ENCODE assay signal across 8 cellular contexts in genomic region chr9:111599092-111599947, GRCh38. TPM values are rescaled to one million over a fixed set of nuclear protein-coding genes. Genes with fewer than 3 reads are reported as not detected.
A peak's percentile ranks its signal among the peaks of the same experiment; 100 is the strongest.
DNase-seq lines count a peak whose midpoint lies in the region; ATAC-seq, FAIRE-seq and TF ChIP-seq lines count a peak whose summit lies in the region.

Gene PTGR1 (minus strand): TSS chr9:111599647. CDS start chr9:111597422, 2,225 bp downstream.

- no peak within 1 kb of the TSS for H3K4ac ChIP-seq in trophoblast cell (ENCODE audit: low read depth, low read length)

- FAIRE-seq in GM12878 (lab: Jason Lieb, UNC) = no peak

- peak within 1 kb of the TSS; percentile 93 for H3K4me2 ChIP-seq in GM12878 (ENCODE audit: control insufficient read depth, insufficient read depth)
- peak within 1 kb of the TSS; percentile 90 for H3K4me2 ChIP-seq in trophoblast cell (ENCODE audit: low read length)

- H3K79me1 ChIP-seq in trophoblast cell (ENCODE audit: low read length) = peaks cover 2% of the 10 kb centered on the region

- H2BK12ac ChIP-seq in trophoblast cell (ENCODE audit: low read length) = no peak within 1 kb of the TSS

- DNase-seq in DMS 273 (lab: John Stamatoyannopoulos, UW; ENCODE audit: unreplicated experiment) = peak; percentile 86
- DNase-seq in RPMI7951 (ENCODE audit: low read depth) = peak; percentile 90
- no peak for DNase-seq in GM12878 (ENCODE audit: low read depth, low spot score)
- peak; percentile 89 to 95 (median 94) for DNase-seq in right cardiac atrium
- DNase-seq in trophoblast cell = peak; percentile 55 to 78

- H3K14ac ChIP-seq in trophoblast cell (ENCODE audit: low read length) = peak within 1 kb of the TSS; percentile 17

- BruUV-seq in GM12878 (replicated peaks; lab: Mats Ljungman, UMichigan) = no TSS peak

- H3K4me1 ChIP-seq in GM12878 (ENCODE audit: control insufficient read depth, insufficient read depth, low read length) (no peaks in the 10 kb centered on the region), right cardiac atrium (ENCODE audit: control insufficient read depth, insufficient read depth, low read length) (no peaks in the 10 kb centered on the region), trophoblast cell (ENCODE audit: control insufficient read depth in 1 of 2, insufficient read depth in 2 of 2, low read length in 2 of 2) (peaks cover 0 to 4% of the 10 kb centered on the region in 2 experiments)

- in situ Hi-C loops in GM12878 (cut with MboI) = no loop called here

- no peaks in the 10 kb centered on the region for H3K9me3 ChIP-seq in GM12878 (replicated peaks; ENCODE audit: control insufficient read depth, insufficient read depth, low read length)
- no peaks in the 10 kb centered on the region for H3K9me3 ChIP-seq in right cardiac atrium (ENCODE audit: control insufficient read depth, low read length)
- H3K9me3 ChIP-seq in trophoblast cell (ENCODE audit: insufficient read depth, low read depth, low read length) = no peaks in the 10 kb centered on the region

- H2AFZ ChIP-seq in GM12878 (ENCODE audit: control insufficient read depth, low read depth, low read length) (peak within 1 kb of the TSS; percentile 71), trophoblast cell (ENCODE audit: insufficient read depth, low read length, poor library complexity) (peak within 1 kb of the TSS; percentile 84)

- H4K20me1 ChIP-seq in GM12878 (ENCODE audit: control insufficient read depth, insufficient read depth) = no peaks in the 10 kb centered on the region; the same call in 1 of the 2 replicates

- H3K79me2 ChIP-seq in GM12878 (ENCODE audit: control insufficient read depth, insufficient read depth, low read length) (no peaks in the 10 kb centered on the region), trophoblast cell (ENCODE audit: control insufficient read depth, insufficient read depth, low read length, poor library complexity) (no peaks in the 10 kb centered on the region)

- ATAC-seq in HG02798 (IDR thresholded peaks at IDR 0.05; ENCODE audit: poor library complexity, unreplicated experiment) (peak; percentile 42), GM12878 (no peak; the same call in 2 of the 3 replicates), right cardiac atrium (peak; percentile 92 to 94), HG03457 (IDR thresholded peaks at IDR 0.05; ENCODE audit: unreplicated experiment) (no peak), GM18520 (IDR thresholded peaks at IDR 0.05; ENCODE audit: unreplicated experiment) (no peak)

- RAD21 ChIA-PET in GM12878 (lab: Charles Lee; ENCODE audit: unreplicated experiment) = no interaction called here

- H4K91ac ChIP-seq in trophoblast cell (ENCODE audit: low read depth, low read length) = peak within 1 kb of the TSS; percentile 39

- H2BK5ac ChIP-seq in trophoblast cell (ENCODE audit: low read depth, low read length, poor library complexity) = no peak within 1 kb of the TSS

- H3K23ac ChIP-seq in trophoblast cell (ENCODE audit: low read length) = no peak within 1 kb of the TSS

- CTCF ChIA-PET in GM12878 (lab: Yijun Ruan, JAX) = interaction anchor here (1.0 to 3.5 kb wide), 7 partner anchors 13 to 476 kb away, joined by 3 to 28 read pairs (median 4); no protein-coding TSS in a partner anchor

- H3K9ac ChIP-seq in GM12878 (ENCODE audit: control insufficient read depth, insufficient read depth, low read length) = peak within 1 kb of the TSS; percentile 29; the same call in 1 of the 2 replicates
- H3K9ac ChIP-seq in trophoblast cell (ENCODE audit: low read length) = no peak within 1 kb of the TSS

- 27% methylated on average over 52 of the region's 64 CpGs for WGBS in GM12878 (ENCODE audit: insufficient coverage, insufficient replicate concordance, low lambda C conversion rate, missing lambda C conversion rate)
- under 1% methylated on average over 64 of the region's 64 CpGs for WGBS in right cardiac atrium
- WGBS in trophoblast cell (ENCODE audit: extremely low coverage, insufficient coverage, insufficient read length) = no CpG with 5 or more reads among the region's 64 CpGs

- H4K12ac ChIP-seq in trophoblast cell (ENCODE audit: low read depth, low read length) = peak within 1 kb of the TSS; percentile 35

- no peak within 1 kb of the TSS for H3K18ac ChIP-seq in trophoblast cell (ENCODE audit: low read length)

- no peak for TF ChIP-seq CTCF in GM12878 (IDR thresholded peaks at IDR 0.05 in 2 of 3, conservative IDR thresholded peaks at IDR 0.05 in 1 of 3; ENCODE audit: control insufficient read depth in 2 of 3, extremely low read depth in 1 of 3, insufficient read depth in 1 of 3, low read depth in 3 of 3, low read length in 3 of 3)

- SMC1A ChIA-PET in GM12878 (lab: Charles Lee; ENCODE audit: uncharacterized antibody, unreplicated experiment) = interaction anchor here (0.9 to 1.3 kb wide), 2 partner anchors 22 to 473 kb away, joined by 3 to 7 read pairs; no protein-coding TSS in a partner anchor

- H3K27ac ChIP-seq in GM12878 (ENCODE audit: control insufficient read depth, insufficient read depth) (no peak within 1 kb of the TSS), right cardiac atrium (ENCODE audit: low read length) (peak within 1 kb of the TSS; percentile 80), trophoblast cell (ENCODE audit: low read depth, low read length) (no peak within 1 kb of the TSS)

- peak within 1 kb of the TSS; percentile 46 for H4K8ac ChIP-seq in trophoblast cell (ENCODE audit: low read depth, low read length)

- no peak for TF ChIP-seq RAD21 in GM12878 (IDR thresholded peaks at IDR 0.05; ENCODE audit: insufficient read depth, low read depth, low read length)

- no peak for TF ChIP-seq POLR2A in GM12878 (IDR thresholded peaks at IDR 0.05; ENCODE audit: low read depth, low read length)

- peak within 1 kb of the TSS; percentile 64 for H2BK120ac ChIP-seq in trophoblast cell (ENCODE audit: insufficient read depth, low read length, poor library complexity)

- H3K36me3 ChIP-seq in GM12878 (ENCODE audit: control insufficient read depth in 2 of 2, insufficient read depth in 2 of 2, low read length in 1 of 2) (no peaks in the 10 kb centered on the region), trophoblast cell (ENCODE audit: control insufficient read depth in 1 of 2, insufficient read depth in 2 of 2, low read length in 2 of 2) (peaks cover 0 to 9% of the 10 kb centered on the region in 2 experiments)

- POLR2A ChIA-PET in GM12878 (lab: Charles Lee) = interaction anchor here (1.4 kb wide), 1 partner anchor 144 kb away, joined by 3 read pairs; no protein-coding TSS in a partner anchor

- H2AK5ac ChIP-seq in trophoblast cell (ENCODE audit: low read length) = no peak within 1 kb of the TSS

- H3K27me3 ChIP-seq in GM12878 (replicated peaks in 1 of 2; ENCODE audit: control insufficient read depth in 2 of 2, insufficient read depth in 2 of 2, low read length in 1 of 2) (peaks cover 0 to 4% of the 10 kb centered on the region in 2 experiments; a peak in 2 of 4 replicates), right cardiac atrium (ENCODE audit: control insufficient read depth, insufficient read depth) (no peaks in the 10 kb centered on the region), trophoblast cell (ENCODE audit: insufficient read depth, low read length) (no peaks in the 10 kb centered on the region)

- intact Hi-C loops in GM12878 (cut with micrococcal nuclease; ENCODE audit: unreplicated experiment) (no loop called here), right cardiac atrium (cut with DNase I) (no loop called here)

- no peak for TF ChIP-seq EP300 in GM12878 (IDR thresholded peaks at IDR 0.05; ENCODE audit: borderline replicate concordance in 1 of 2, control insufficient read depth in 1 of 2, low read depth in 2 of 2, low read length in 2 of 2)

- H3K4me3 ChIP-seq in GM12878 (peak within 1 kb of the TSS; percentile 78), right cardiac atrium (ENCODE audit: low read length) (peak within 1 kb of the TSS; percentile 87), trophoblast cell (ENCODE audit: low read depth, low read length) (peak within 1 kb of the TSS; percentile 70)

RNA-seq across cellular contexts. Expression of gene PTGR1, which starts in this region (rescaled TPM):
- 86.5 and 92.4 TPM in 2 replicates for total RNA-seq in RPMI7951 (2014; rRNA removed; shearing (Covaris generic))
- not detected in 2 replicates for total RNA-seq in GM12878 (2013; cell fraction: nucleolus; rRNA removed)
- total RNA-seq in GM12878 (2014; rRNA removed) (1.5 and 2.8 TPM in 2 replicates), GM12878 (2014; rRNA removed; fragmentation: Illumina TruSeq; extraction: Trizol) (2.2 and 2.5 TPM in 2 replicates), GM12878 (2021) (2.3 and 2.7 TPM in 2 replicates), right cardiac atrium (10 to 100 TPM; 30.9 to 52.0 (median 41.2) TPM)
- 4.9 TPM for polyA plus RNA-seq in GM12878 (2011; ENCODE audit: low read depth)
- polyA plus RNA-seq in GM12878 (2011; rRNA removed) (0.12 TPM in 1 of 2 replicates, not detected in the other), GM12878 (2014; fragmentation: Illumina TruSeq; extraction: Trizol) (3.1 and 3.2 TPM in 2 replicates), GM12878 (2014; fragmentation: Nextera tagmentation; extraction: Ambion mirVana) (1 to 10 TPM; 2.2 to 2.9 TPM), GM12878 (2014; rRNA removed) (2.8 and 3.3 TPM in 2 replicates), GM12878 (2016; fragmentation: Nextera tagmentation; extraction: Ambion mirVana) (1 to 10 TPM; 5.1 to 6.3 TPM), right cardiac atrium (22.4 TPM)
- polyA plus RNA-seq in GM12878 (2011; cell fraction: cytosol; rRNA removed) = not detected in 2 replicates
- not detected in 2 replicates for polyA plus RNA-seq in GM12878 (2011; cell fraction: nucleus; rRNA removed)
- 5.2 and 7.1 TPM in 2 replicates for polyA plus RNA-seq in GM12878 (2012)
- polyA minus RNA-seq in GM12878 (2011; rRNA and poly(A)+ RNA removed) = not detected in 2 replicates
- not detected in 2 replicates for polyA minus RNA-seq in GM12878 (2011; cell fraction: cytosol; rRNA and poly(A)+ RNA removed)
- not detected in 2 replicates for polyA minus RNA-seq in GM12878 (2011; cell fraction: nucleus; rRNA and poly(A)+ RNA removed)
- polyA plus RNA-seq in trophoblast cell (2013) = 40.7 and 43.8 TPM in 2 replicates

Comparison
In these comparisons a context has a peak if more than half of its experiments do, and no peak if none do; other contexts are left out.
1. RNA of gene PTGR1 (total RNA-seq): 86.5 to 92.4 TPM in RPMI7951 and 30.9 to 52.0 TPM in right cardiac atrium; 1.5 to 2.8 TPM in GM12878; every median in the first group is over 4 times any median in the second.
2. ATAC-seq: peak in HG02798 (single experiment) and right cardiac atrium (2 of 2); none in GM12878 (single experiment), HG03457 (single experiment) and GM18520 (single experiment).
3. Peak in every context shown above with its lines, with median percentiles within 50 percentile points of each other: H3K4me3 ChIP-seq.